ENCODE assay signal across 10 cellular contexts in genomic region chrX:7399373-7399772, GRCh38.
"Had no signal": no experiment of that assay in that cellular context is flagged by ENCODE, and none has a peak within 500 bp of the region (broad histone marks: within the 10 kb centered on the region; RNA-seq: fewer than 3 reads in every experiment).

No MANE protein-coding gene starts in this region.

- H3K4me1 ChIP-seq: HAP-1 had no signal

- H3K36me3 ChIP-seq: HAP-1 had no signal

- H2AFZ ChIP-seq: GM23248, GM23338 had no signal

- H3K9me3 Mint-ChIP-seq: GM23338, HFFc6 had no signal

- FAIRE-seq: H54 had no signal

- H3K9me3 ChIP-seq: HAP-1 had no signal

- H3K4me2 ChIP-seq: GM23338 had no signal

- H3K27ac Mint-ChIP-seq: GM23338, H9, HFFc6 had no signal

- H3K27ac ChIP-seq: GM23248 had no signal

- H3K9ac ChIP-seq: GM23248 had no signal

- H3K4me3 ChIP-seq: GM23248, GM23338, HAP-1 had no signal

- H3K4me1 Mint-ChIP-seq: GM23338, H9 had no signal

- H3K4me3 Mint-ChIP-seq: GM23338, H9, HFFc6 had no signal

- DNase-seq: GM23248, GOT3, H7, H9, HCEC 1CT, HFFc6 had no signal

- ATAC-seq: GM23338, HCT116 had no signal
